In genomic region chrX:118975831-118976598, GRCh38 we compare ENCODE assay signal across 8 cellular contexts. TPM values are rescaled to one million over a fixed set of nuclear protein-coding genes. Genes with fewer than 3 reads are reported as not detected.
DNase-seq lines count a peak whose midpoint lies in the region; ATAC-seq and TF ChIP-seq lines count a peak whose summit lies in the region.

No MANE protein-coding gene starts in this region.

- H3K36me3 ChIP-seq in GM06990 (ENCODE audit: control insufficient read depth, insufficient read depth, low read length) (no peaks in the 10 kb centered on the region), muscle layer of colon (ENCODE audit: insufficient read depth, low read length) (no peaks in the 10 kb centered on the region)

- H3K27ac Mint-ChIP-seq in endothelial cell (ENCODE audit: unreplicated experiment): peak overlapping the region; percentile 87

- TF ChIP-seq CTCF in GM06990 (IDR thresholded peaks at IDR 0.05; ENCODE audit: insufficient read depth, low read length, poor library complexity, severe bottlenecking) (no peak), endothelial cell (IDR thresholded peaks at IDR 0.05; ENCODE audit: unreplicated experiment) (no peak)

- peak overlapping the region; percentile 97 for H3K4me3 Mint-ChIP-seq in endothelial cell (ENCODE audit: unreplicated experiment)

- peaks cover 4% of the 10 kb centered on the region for H3K4me1 Mint-ChIP-seq in endothelial cell (ENCODE audit: unreplicated experiment)

- no peaks in the 10 kb centered on the region for H3K4me1 ChIP-seq in muscle layer of colon (ENCODE audit: insufficient read depth, low read length)

- H3K4me3 ChIP-seq in GM06990 (replicated peaks; ENCODE audit: low read depth, low read length) (peak overlapping the region; percentile 4; the same call in 1 of the 2 replicates), muscle layer of colon (ENCODE audit: low read depth in 1 of 2, low read length in 2 of 2) (peak overlapping the region; percentile 55 to 65)

- no peaks in the 10 kb centered on the region for H3K9me3 ChIP-seq in muscle layer of colon (ENCODE audit: low read length)

- ATAC-seq in HG02973 (IDR thresholded peaks at IDR 0.05; ENCODE audit: unreplicated experiment): no peak

- DNase-seq in GM06990 (ENCODE audit: extremely low read depth, insufficient read length): peak; percentile 25
- peak; percentile 44 for DNase-seq in NCI-H774 (lab: John Stamatoyannopoulos, UW)
- peak; percentile 52 for DNase-seq in activated T-cell treated with anti-CD3 and anti-CD28 coated beads for 1 hour (ENCODE audit: low read depth)
- DNase-seq in endothelial cell (ENCODE audit: low spot score): peak; percentile 38
- DNase-seq in stimulated activated CD8-positive, alpha-beta memory T cell treated with anti-CD3 and anti-CD28 coated beads, Interleukin-7, amount 100 ng/mL, for 4 hours (ENCODE audit: low read depth in 2 of 2): peak; percentile 63 to 79
- no peak for DNase-seq in middle frontal gyrus (ENCODE audit: extremely low spot score, low spot score)

- peak overlapping the region; percentile 74 for H3K9ac ChIP-seq in muscle layer of colon (ENCODE audit: low read length)

- H3K27ac ChIP-seq in muscle layer of colon (ENCODE audit: low read depth, low read length): peak overlapping the region; percentile 59

- H3K27me3 ChIP-seq in GM06990 (replicated peaks; ENCODE audit: control insufficient read depth, insufficient read depth, low read length): peaks cover 1% of the 10 kb centered on the region; the same call in 1 of the 2 replicates
- H3K27me3 ChIP-seq in muscle layer of colon (ENCODE audit: control insufficient read depth in 1 of 2, insufficient read depth in 2 of 2, low read length in 2 of 2): peaks cover 0 to 11% of the 10 kb centered on the region in 2 donors

- peaks cover 6% of the 10 kb centered on the region for H3K36me3 Mint-ChIP-seq in endothelial cell (ENCODE audit: low read depth, unreplicated experiment)

- peaks cover 3% of the 10 kb centered on the region for H3K27me3 Mint-ChIP-seq in endothelial cell (ENCODE audit: unreplicated experiment)

- H3K9me3 Mint-ChIP-seq in endothelial cell (ENCODE audit: unreplicated experiment): no peaks in the 10 kb centered on the region

RNA-seq across cellular contexts. Expression of gene LONRF3, which starts 1.6 kb away (rescaled TPM):
- 12.4 TPM for total RNA-seq in endothelial cell (ENCODE audit: unreplicated experiment)
